ENCODE assay signal across 1 cellular context in the genomic region with DNA sequence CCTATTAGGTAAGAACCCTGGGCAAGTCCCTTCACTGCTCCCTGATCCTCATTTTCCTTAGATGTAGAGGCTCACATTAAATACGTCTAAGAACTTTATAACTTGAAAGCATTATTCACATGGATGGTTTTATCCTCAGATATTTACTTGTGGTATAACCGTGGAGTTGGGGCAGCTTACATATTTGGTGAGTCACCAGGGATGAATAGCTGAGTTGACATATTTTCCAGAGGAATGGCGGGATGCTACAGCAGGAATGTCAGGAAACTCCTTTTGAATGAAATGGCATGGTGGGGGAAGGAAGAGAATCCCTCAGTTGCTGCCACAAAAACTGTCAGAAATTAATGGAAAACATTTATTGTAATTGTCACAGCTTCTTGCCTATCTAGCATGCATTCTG.
A peak's percentile ranks its signal among the peaks of the same experiment; 100 is the strongest.
TF ChIP-seq lines count a peak whose summit lies in the region.

No MANE protein-coding gene starts in this region.

TF ChIP-seq in SK-N-SH, 30 proteins besides CTCF, POLR2A, EP300 and RAD21 (continued from another document):
- TF ChIP-seq, protein P1, sequence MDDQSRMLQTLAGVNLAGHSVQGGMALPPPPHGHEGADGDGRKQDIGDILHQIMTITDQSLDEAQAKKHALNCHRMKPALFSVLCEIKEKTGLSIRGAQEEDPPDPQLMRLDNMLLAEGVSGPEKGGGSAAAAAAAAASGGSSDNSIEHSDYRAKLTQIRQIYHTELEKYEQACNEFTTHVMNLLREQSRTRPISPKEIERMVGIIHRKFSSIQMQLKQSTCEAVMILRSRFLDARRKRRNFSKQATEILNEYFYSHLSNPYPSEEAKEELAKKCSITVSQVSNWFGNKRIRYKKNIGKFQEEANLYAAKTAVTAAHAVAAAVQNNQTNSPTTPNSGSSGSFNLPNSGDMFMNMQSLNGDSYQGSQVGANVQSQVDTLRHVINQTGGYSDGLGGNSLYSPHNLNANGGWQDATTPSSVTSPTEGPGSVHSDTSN (IDR thresholded peaks at IDR 0.05) = peak; percentile 16; the same call in 1 of the 2 replicates
- TF ChIP-seq RFX5 (IDR thresholded peaks at IDR 0.05; ENCODE audit: low read length) (no peak), FOSL2 (IDR thresholded peaks at IDR 0.05; ENCODE audit: borderline replicate concordance, low read depth) (peak; percentile 64; the same call in 1 of the 2 replicates), FOXM1 (IDR thresholded peaks at IDR 0.05; ENCODE audit: low read depth) (no peak)
